ENCODE assay signal across 1 cellular context in the genomic region with DNA sequence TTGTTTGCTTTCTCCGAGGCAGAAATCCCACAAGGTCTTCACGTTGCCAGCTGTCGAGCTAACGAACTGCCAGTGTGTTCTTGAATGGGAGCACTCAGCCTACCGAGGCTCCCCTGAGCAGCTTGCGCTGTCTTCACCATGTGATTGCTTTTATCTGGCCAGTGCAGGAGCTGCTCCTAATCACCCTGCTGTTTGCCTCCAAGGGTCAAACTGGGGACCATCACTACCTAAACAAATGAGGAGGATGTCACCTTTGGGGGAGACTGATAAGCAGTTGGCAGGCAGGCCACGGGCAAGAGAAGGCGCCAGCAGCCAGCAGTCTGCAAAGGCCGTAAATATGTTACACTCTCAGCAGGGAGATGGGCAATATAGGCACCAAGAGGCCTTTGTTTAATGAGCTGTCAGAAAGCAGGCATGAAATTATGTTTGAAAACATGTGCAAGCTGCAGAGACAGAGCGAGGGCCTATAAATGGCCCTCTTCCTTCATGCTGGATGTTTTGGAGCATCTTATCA.
TF ChIP-seq lines count a peak whose summit lies in the region.

No MANE protein-coding gene starts in this region.

TF ChIP-seq in K562, 482 proteins besides CTCF, POLR2A, EP300 and RAD21 (continued from another document and continues in another):
- TF ChIP-seq, protein P1, sequence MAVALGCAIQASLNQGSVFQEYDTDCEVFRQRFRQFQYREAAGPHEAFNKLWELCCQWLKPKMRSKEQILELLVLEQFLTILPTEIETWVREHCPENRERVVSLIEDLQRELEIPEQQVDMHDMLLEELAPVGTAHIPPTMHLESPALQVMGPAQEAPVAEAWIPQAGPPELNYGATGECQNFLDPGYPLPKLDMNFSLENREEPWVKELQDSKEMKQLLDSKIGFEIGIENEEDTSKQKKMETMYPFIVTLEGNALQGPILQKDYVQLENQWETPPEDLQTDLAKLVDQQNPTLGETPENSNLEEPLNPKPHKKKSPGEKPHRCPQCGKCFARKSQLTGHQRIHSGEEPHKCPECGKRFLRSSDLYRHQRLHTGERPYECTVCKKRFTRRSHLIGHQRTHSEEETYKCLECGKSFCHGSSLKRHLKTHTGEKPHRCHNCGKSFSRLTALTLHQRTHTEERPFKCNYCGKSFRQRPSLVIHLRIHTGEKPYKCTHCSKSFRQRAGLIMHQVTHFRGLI (CRISPR knock-in tag; IDR thresholded peaks at IDR 0.05): no peak
- TF ChIP-seq ZNF507 (tag; conservative IDR thresholded peaks at IDR 0.05): no peak
- TF ChIP-seq HCFC1 (IDR thresholded peaks at IDR 0.05; ENCODE audit: low read depth, low read length): no peak
- TF ChIP-seq MTA3 (IDR thresholded peaks at IDR 0.05; ENCODE audit: borderline replicate concordance): peak; percentile 78; the same call in 1 of the 2 replicates
- peak; percentile 38; the same call in 1 of the 2 replicates for TF ChIP-seq MXI1 (IDR thresholded peaks at IDR 0.05; ENCODE audit: low read depth, low read length)
- TF ChIP-seq, protein P2, sequence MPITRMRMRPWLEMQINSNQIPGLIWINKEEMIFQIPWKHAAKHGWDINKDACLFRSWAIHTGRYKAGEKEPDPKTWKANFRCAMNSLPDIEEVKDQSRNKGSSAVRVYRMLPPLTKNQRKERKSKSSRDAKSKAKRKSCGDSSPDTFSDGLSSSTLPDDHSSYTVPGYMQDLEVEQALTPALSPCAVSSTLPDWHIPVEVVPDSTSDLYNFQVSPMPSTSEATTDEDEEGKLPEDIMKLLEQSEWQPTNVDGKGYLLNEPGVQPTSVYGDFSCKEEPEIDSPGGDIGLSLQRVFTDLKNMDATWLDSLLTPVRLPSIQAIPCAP (CRISPR knock-in tag; IDR thresholded peaks at IDR 0.05; ENCODE audit: borderline replicate concordance): no peak
- TF ChIP-seq, protein P3, sequence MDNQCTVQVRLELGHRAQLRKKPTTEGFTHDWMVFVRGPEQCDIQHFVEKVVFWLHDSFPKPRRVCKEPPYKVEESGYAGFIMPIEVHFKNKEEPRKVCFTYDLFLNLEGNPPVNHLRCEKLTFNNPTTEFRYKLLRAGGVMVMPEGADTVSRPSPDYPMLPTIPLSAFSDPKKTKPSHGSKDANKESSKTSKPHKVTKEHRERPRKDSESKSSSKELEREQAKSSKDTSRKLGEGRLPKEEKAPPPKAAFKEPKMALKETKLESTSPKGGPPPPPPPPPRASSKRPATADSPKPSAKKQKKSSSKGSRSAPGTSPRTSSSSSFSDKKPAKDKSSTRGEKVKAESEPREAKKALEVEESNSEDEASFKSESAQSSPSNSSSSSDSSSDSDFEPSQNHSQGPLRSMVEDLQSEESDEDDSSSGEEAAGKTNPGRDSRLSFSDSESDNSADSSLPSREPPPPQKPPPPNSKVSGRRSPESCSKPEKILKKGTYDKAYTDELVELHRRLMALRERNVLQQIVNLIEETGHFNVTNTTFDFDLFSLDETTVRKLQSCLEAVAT (IDR thresholded peaks at IDR 0.05): 0 out of 4 replicates have a peak, but pooled peaks of 1 of the 2 experiments have one; percentile 21
- no peak for TF ChIP-seq ZNF3 (CRISPR knock-in tag; IDR thresholded peaks at IDR 0.05)
- no peak for TF ChIP-seq SRSF3 (IDR thresholded peaks at IDR 0.05; ENCODE audit: insufficient read depth, low read length)
- no peak for TF ChIP-seq ZZZ3 (IDR thresholded peaks at IDR 0.05)
- peak; percentile 73 for TF ChIP-seq MYC (IDR thresholded peaks at IDR 0.05; ENCODE audit: low read depth, low read length)
- no peak for TF ChIP-seq MYC (CRISPR knock-in tag; IDR thresholded peaks at IDR 0.05; ENCODE audit: borderline replicate concordance, low read depth)
- TF ChIP-seq, protein P4, sequence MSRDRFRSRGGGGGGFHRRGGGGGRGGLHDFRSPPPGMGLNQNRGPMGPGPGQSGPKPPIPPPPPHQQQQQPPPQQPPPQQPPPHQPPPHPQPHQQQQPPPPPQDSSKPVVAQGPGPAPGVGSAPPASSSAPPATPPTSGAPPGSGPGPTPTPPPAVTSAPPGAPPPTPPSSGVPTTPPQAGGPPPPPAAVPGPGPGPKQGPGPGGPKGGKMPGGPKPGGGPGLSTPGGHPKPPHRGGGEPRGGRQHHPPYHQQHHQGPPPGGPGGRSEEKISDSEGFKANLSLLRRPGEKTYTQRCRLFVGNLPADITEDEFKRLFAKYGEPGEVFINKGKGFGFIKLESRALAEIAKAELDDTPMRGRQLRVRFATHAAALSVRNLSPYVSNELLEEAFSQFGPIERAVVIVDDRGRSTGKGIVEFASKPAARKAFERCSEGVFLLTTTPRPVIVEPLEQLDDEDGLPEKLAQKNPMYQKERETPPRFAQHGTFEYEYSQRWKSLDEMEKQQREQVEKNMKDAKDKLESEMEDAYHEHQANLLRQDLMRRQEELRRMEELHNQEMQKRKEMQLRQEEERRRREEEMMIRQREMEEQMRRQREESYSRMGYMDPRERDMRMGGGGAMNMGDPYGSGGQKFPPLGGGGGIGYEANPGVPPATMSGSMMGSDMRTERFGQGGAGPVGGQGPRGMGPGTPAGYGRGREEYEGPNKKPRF (IDR thresholded peaks at IDR 0.05; ENCODE audit: low read depth, low read length): no peak
- peak; percentile 85 for TF ChIP-seq PHB2 (IDR thresholded peaks at IDR 0.05; ENCODE audit: low read depth)
- TF ChIP-seq ZNF644 (tag; IDR thresholded peaks at IDR 0.05; ENCODE audit: low read depth): peak; percentile 37; the same call in 1 of the 2 replicates
- peak; percentile 81; the same call in 1 of the 2 replicates for TF ChIP-seq ZNF584 (CRISPR knock-in tag; IDR thresholded peaks at IDR 0.05; ENCODE audit: low read depth)
- TF ChIP-seq ZNF431 (CRISPR knock-in tag; IDR thresholded peaks at IDR 0.05): no peak
- TF ChIP-seq, protein P5, sequence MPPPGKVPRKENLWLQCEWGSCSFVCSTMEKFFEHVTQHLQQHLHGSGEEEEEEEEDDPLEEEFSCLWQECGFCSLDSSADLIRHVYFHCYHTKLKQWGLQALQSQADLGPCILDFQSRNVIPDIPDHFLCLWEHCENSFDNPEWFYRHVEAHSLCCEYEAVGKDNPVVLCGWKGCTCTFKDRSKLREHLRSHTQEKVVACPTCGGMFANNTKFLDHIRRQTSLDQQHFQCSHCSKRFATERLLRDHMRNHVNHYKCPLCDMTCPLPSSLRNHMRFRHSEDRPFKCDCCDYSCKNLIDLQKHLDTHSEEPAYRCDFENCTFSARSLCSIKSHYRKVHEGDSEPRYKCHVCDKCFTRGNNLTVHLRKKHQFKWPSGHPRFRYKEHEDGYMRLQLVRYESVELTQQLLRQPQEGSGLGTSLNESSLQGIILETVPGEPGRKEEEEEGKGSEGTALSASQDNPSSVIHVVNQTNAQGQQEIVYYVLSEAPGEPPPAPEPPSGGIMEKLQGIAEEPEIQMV (tag; conservative IDR thresholded peaks at IDR 0.05; ENCODE audit: low read depth): no peak
- TF ChIP-seq ZNF766 (CRISPR knock-in tag; conservative IDR thresholded peaks at IDR 0.05): peak; percentile 51; the same call in 1 of the 2 replicates
- no peak for TF ChIP-seq ZNF77 (CRISPR knock-in tag; IDR thresholded peaks at IDR 0.05)
- TF ChIP-seq, protein P6, sequence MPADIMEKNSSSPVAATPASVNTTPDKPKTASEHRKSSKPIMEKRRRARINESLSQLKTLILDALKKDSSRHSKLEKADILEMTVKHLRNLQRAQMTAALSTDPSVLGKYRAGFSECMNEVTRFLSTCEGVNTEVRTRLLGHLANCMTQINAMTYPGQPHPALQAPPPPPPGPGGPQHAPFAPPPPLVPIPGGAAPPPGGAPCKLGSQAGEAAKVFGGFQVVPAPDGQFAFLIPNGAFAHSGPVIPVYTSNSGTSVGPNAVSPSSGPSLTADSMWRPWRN (IDR thresholded peaks at IDR 0.05; ENCODE audit: low read depth): 0 out of 2 replicates have a peak, but pooled peaks have one; percentile 32
- TF ChIP-seq, protein P7, sequence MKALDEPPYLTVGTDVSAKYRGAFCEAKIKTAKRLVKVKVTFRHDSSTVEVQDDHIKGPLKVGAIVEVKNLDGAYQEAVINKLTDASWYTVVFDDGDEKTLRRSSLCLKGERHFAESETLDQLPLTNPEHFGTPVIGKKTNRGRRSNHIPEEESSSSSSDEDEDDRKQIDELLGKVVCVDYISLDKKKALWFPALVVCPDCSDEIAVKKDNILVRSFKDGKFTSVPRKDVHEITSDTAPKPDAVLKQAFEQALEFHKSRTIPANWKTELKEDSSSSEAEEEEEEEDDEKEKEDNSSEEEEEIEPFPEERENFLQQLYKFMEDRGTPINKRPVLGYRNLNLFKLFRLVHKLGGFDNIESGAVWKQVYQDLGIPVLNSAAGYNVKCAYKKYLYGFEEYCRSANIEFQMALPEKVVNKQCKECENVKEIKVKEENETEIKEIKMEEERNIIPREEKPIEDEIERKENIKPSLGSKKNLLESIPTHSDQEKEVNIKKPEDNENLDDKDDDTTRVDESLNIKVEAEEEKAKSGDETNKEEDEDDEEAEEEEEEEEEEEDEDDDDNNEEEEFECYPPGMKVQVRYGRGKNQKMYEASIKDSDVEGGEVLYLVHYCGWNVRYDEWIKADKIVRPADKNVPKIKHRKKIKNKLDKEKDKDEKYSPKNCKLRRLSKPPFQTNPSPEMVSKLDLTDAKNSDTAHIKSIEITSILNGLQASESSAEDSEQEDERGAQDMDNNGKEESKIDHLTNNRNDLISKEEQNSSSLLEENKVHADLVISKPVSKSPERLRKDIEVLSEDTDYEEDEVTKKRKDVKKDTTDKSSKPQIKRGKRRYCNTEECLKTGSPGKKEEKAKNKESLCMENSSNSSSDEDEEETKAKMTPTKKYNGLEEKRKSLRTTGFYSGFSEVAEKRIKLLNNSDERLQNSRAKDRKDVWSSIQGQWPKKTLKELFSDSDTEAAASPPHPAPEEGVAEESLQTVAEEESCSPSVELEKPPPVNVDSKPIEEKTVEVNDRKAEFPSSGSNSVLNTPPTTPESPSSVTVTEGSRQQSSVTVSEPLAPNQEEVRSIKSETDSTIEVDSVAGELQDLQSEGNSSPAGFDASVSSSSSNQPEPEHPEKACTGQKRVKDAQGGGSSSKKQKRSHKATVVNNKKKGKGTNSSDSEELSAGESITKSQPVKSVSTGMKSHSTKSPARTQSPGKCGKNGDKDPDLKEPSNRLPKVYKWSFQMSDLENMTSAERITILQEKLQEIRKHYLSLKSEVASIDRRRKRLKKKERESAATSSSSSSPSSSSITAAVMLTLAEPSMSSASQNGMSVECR (CRISPR knock-in tag; IDR thresholded peaks at IDR 0.05): no peak
- peak; percentile 97 for TF ChIP-seq KLF16 (IDR thresholded peaks at IDR 0.05)
- peak; percentile 93 to 95 for TF ChIP-seq TRIM24 (IDR thresholded peaks at IDR 0.05)
- TF ChIP-seq IFI16 (CRISPR knock-in tag; IDR thresholded peaks at IDR 0.05): no peak
- peak; percentile 90 for TF ChIP-seq BCOR (IDR thresholded peaks at IDR 0.05)
- TF ChIP-seq, protein P8, sequence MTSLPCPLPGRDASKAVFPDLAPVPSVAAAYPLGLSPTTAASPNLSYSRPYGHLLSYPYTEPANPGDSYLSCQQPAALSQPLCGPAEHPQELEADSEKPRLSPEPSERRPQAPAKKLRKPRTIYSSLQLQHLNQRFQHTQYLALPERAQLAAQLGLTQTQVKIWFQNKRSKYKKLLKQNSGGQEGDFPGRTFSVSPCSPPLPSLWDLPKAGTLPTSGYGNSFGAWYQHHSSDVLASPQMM (CRISPR knock-in tag; IDR thresholded peaks at IDR 0.05): no peak
- no peak for TF ChIP-seq HIVEP1 (CRISPR knock-in tag; IDR thresholded peaks at IDR 0.05)
- TF ChIP-seq, protein P9, sequence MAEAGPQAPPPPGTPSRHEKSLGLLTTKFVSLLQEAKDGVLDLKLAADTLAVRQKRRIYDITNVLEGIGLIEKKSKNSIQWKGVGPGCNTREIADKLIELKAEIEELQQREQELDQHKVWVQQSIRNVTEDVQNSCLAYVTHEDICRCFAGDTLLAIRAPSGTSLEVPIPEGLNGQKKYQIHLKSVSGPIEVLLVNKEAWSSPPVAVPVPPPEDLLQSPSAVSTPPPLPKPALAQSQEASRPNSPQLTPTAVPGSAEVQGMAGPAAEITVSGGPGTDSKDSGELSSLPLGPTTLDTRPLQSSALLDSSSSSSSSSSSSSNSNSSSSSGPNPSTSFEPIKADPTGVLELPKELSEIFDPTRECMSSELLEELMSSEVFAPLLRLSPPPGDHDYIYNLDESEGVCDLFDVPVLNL (CRISPR knock-in tag; IDR thresholded peaks at IDR 0.05; ENCODE audit: low read depth): no peak
- TF ChIP-seq, protein P10, sequence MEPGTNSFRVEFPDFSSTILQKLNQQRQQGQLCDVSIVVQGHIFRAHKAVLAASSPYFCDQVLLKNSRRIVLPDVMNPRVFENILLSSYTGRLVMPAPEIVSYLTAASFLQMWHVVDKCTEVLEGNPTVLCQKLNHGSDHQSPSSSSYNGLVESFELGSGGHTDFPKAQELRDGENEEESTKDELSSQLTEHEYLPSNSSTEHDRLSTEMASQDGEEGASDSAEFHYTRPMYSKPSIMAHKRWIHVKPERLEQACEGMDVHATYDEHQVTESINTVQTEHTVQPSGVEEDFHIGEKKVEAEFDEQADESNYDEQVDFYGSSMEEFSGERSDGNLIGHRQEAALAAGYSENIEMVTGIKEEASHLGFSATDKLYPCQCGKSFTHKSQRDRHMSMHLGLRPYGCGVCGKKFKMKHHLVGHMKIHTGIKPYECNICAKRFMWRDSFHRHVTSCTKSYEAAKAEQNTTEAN (CRISPR knock-in tag; IDR thresholded peaks at IDR 0.05): no peak
- TF ChIP-seq, protein P11, sequence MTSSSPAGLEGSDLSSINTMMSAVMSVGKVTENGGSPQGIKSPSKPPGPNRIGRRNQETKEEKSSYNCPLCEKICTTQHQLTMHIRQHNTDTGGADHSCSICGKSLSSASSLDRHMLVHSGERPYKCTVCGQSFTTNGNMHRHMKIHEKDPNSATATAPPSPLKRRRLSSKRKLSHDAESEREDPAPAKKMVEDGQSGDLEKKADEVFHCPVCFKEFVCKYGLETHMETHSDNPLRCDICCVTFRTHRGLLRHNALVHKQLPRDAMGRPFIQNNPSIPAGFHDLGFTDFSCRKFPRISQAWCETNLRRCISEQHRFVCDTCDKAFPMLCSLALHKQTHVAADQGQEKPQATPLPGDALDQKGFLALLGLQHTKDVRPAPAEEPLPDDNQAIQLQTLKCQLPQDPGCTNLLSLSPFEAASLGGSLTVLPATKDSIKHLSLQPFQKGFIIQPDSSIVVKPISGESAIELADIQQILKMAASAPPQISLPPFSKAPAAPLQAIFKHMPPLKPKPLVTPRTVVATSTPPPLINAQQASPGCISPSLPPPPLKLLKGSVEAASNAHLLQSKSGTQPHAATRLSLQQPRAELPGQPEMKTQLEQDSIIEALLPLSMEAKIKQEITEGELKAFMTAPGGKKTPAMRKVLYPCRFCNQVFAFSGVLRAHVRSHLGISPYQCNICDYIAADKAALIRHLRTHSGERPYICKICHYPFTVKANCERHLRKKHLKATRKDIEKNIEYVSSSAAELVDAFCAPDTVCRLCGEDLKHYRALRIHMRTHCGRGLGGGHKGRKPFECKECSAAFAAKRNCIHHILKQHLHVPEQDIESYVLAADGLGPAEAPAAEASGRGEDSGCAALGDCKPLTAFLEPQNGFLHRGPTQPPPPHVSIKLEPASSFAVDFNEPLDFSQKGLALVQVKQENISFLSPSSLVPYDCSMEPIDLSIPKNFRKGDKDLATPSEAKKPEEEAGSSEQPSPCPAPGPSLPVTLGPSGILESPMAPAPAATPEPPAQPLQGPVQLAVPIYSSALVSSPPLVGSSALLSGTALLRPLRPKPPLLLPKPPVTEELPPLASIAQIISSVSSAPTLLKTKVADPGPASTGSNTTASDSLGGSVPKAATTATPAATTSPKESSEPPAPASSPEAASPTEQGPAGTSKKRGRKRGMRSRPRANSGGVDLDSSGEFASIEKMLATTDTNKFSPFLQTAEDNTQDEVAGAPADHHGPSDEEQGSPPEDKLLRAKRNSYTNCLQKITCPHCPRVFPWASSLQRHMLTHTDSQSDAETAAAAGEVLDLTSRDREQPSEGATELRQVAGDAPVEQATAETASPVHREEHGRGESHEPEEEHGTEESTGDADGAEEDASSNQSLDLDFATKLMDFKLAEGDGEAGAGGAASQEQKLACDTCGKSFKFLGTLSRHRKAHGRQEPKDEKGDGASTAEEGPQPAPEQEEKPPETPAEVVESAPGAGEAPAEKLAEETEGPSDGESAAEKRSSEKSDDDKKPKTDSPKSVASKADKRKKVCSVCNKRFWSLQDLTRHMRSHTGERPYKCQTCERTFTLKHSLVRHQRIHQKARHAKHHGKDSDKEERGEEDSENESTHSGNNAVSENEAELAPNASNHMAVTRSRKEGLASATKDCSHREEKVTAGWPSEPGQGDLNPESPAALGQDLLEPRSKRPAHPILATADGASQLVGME (CRISPR knock-in tag; IDR thresholded peaks at IDR 0.05): peak; percentile 91; the same call in 1 of the 2 replicates
- no peak for TF ChIP-seq TEAD2 (tag; IDR thresholded peaks at IDR 0.05)
- no peak for TF ChIP-seq TAF7 (tag; IDR thresholded peaks at IDR 0.05)
